9 cellular contexts compared by ENCODE assay signal in the genomic region with DNA sequence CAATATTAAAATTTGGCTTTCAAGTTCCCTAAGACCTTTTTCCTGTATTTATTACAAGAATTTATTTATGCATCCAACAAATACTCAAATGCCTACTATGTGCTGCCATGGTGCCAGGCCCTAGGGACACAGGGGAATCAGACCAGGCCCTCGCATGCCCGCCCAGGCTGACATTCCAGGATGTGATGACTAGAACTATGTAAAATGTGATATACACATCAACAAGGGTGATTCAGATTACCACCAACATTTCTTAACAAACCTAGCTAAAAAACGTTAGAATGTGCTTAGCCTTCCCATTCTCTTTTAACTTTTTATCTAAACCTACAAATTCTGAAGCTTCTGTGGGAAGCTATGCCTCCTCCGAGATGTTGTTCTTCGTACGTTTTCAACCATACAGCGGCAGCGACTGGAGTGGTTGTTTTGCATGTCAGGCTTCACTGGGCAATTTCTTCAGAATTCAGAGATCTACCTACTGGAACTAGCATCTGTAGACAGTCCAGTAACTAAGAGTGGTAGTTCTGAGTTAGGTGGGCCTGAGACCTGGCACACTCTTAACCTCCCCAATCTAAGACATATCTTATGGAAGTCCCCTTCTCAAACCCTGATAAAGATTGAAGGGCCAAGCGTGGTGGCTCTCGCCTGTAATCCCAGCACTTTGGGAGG. TPM values are rescaled to one million over a fixed set of nuclear protein-coding genes. Genes with fewer than 3 reads are reported as not detected.
DNase-seq lines count a peak whose midpoint lies in the region; ATAC-seq and TF ChIP-seq lines count a peak whose summit lies in the region.
"Had no signal": no experiment of that assay in that cellular context is flagged by ENCODE, and none has a peak within 500 bp of the region (broad histone marks: within the 10 kb centered on the region; RNA-seq: fewer than 3 reads in every experiment).

No MANE protein-coding gene starts in this region.

- POLR2A ChIA-PET in CD4-positive, alpha-beta memory T cell (lab: Charles Lee; ENCODE audit: partially characterized antibody): no interaction called here

- H3K27ac ChIP-seq in osteoblast (ENCODE audit: low read depth, low read length): peak overlapping the region; percentile 97
- no peak overlapping the region for H3K27ac ChIP-seq in CD4-positive, alpha-beta memory T cell (ENCODE audit: low read depth, low read length)
- H3K27ac ChIP-seq: neutrophil had no signal

- H2AFZ ChIP-seq in osteoblast (ENCODE audit: low read length): no peak overlapping the region

- TF ChIP-seq CTCF in cardiac fibroblast (IDR thresholded peaks at IDR 0.05; ENCODE audit: low read depth, low read length) (no peak), osteoblast (IDR thresholded peaks at IDR 0.05; ENCODE audit: extremely low read depth, low read depth, low read length) (no peak)

- H3K4me3 Mint-ChIP-seq in CD4-positive, alpha-beta memory T cell: no peak overlapping the region

- H3K36me3 Mint-ChIP-seq in activated naive CD4-positive, alpha-beta T cell treated with anti-CD3 and anti-CD28 coated beads, Interleukin-2, amount 50 U/mL, for 72 hours: no peaks in the 10 kb centered on the region
- peaks cover 0 to 10% of the 10 kb centered on the region in 2 donors for H3K36me3 Mint-ChIP-seq in CD4-positive, alpha-beta memory T cell

- DNase-seq in cardiac fibroblast (ENCODE audit: low read depth in 2 of 2) (peak; percentile 81 to 95), osteoblast (ENCODE audit: insufficient read length, low spot score, missing footprints) (peak; percentile 93), ureter (ENCODE audit: low spot score) (no peak), DMS53 treated with DMSO at 0.1 percent for 48 hours (lab: John Stamatoyannopoulos, UW; ENCODE audit: unreplicated experiment) (no peak)
- DNase-seq in activated naive CD4-positive, alpha-beta T cell treated with anti-CD3 and anti-CD28 coated beads, Interleukin-2, amount 50 U/mL, for 72 hours (ENCODE audit: low spot score in 2 of 2): no peak
- DNase-seq in CD4-positive, alpha-beta memory T cell: no peak

- peaks cover 50% of the 10 kb centered on the region for H3K4me1 ChIP-seq in osteoblast (ENCODE audit: insufficient read depth, low read length)
- H3K4me1 ChIP-seq in CD4-positive, alpha-beta memory T cell (ENCODE audit: insufficient read depth, low read length): no peaks in the 10 kb centered on the region

- H4K20me1 ChIP-seq in osteoblast (ENCODE audit: insufficient read depth, low read length): no peaks in the 10 kb centered on the region

- peaks cover 4% of the 10 kb centered on the region for H3K36me3 ChIP-seq in osteoblast (ENCODE audit: insufficient read depth, low read length)
- no peaks in the 10 kb centered on the region for H3K36me3 ChIP-seq in CD4-positive, alpha-beta memory T cell (ENCODE audit: insufficient read depth, low read length)
- H3K36me3 ChIP-seq: neutrophil had no signal

- H3K4me3 ChIP-seq in cardiac fibroblast (replicated peaks in 1 of 2; ENCODE audit: low read depth in 2 of 2, low read length in 2 of 2): no peak overlapping the region
- H3K4me3 ChIP-seq in osteoblast (ENCODE audit: insufficient read depth, low read length): peak overlapping the region; percentile 24
- no peak overlapping the region for H3K4me3 ChIP-seq in CD4-positive, alpha-beta memory T cell (ENCODE audit: low read length in 2 of 2)

- ATAC-seq in GM19023 (IDR thresholded peaks at IDR 0.05; ENCODE audit: unreplicated experiment): peak; percentile 36
- ATAC-seq in HG03378 (IDR thresholded peaks at IDR 0.05; ENCODE audit: unreplicated experiment): peak; percentile 51
- ATAC-seq in activated naive CD4-positive, alpha-beta T cell treated with anti-CD3 and anti-CD28 coated beads, Interleukin-2, amount 50 U/mL, for 72 hours: no peak

- H3K27me3 ChIP-seq in osteoblast (ENCODE audit: insufficient read depth, low read length): no peaks in the 10 kb centered on the region
- no peaks in the 10 kb centered on the region for H3K27me3 ChIP-seq in CD4-positive, alpha-beta memory T cell (ENCODE audit: insufficient read depth, low read length)
- H3K27me3 ChIP-seq: neutrophil had no signal

- peaks cover 81% of the 10 kb centered on the region for H3K79me2 ChIP-seq in osteoblast (ENCODE audit: insufficient read depth, low read length)

- peaks cover 10 to 39% (median 22%) of the 10 kb centered on the region in 4 donors for H3K4me1 Mint-ChIP-seq in CD4-positive, alpha-beta memory T cell

- H3K4me2 ChIP-seq in osteoblast (ENCODE audit: insufficient read depth, low read length): peak overlapping the region; percentile 55

- no peak overlapping the region for H3K27ac Mint-ChIP-seq in activated naive CD4-positive, alpha-beta T cell treated with anti-CD3 and anti-CD28 coated beads, Interleukin-2, amount 50 U/mL, for 72 hours
- peak overlapping the region in 2 of 7 donors; percentile 4 to 44 for H3K27ac Mint-ChIP-seq in CD4-positive, alpha-beta memory T cell

- H3K27me3 Mint-ChIP-seq in CD4-positive, alpha-beta memory T cell: no peaks in the 10 kb centered on the region

- no peaks in the 10 kb centered on the region for H3K9me3 Mint-ChIP-seq in activated naive CD4-positive, alpha-beta T cell treated with anti-CD3 and anti-CD28 coated beads, Interleukin-2, amount 50 U/mL, for 72 hours
- H3K9me3 Mint-ChIP-seq in CD4-positive, alpha-beta memory T cell: no peaks in the 10 kb centered on the region

- H3K9me3 ChIP-seq in osteoblast (ENCODE audit: low read depth, low read length): no peaks in the 10 kb centered on the region
- no peaks in the 10 kb centered on the region for H3K9me3 ChIP-seq in CD4-positive, alpha-beta memory T cell (ENCODE audit: control insufficient read depth in 1 of 2, low read length in 2 of 2)
- H3K9me3 ChIP-seq: neutrophil had no signal

- CTCF ChIA-PET in CD4-positive, alpha-beta memory T cell (lab: Charles Lee; ENCODE audit: partially characterized antibody): no interaction called here

- intact Hi-C loops in CD4-positive, alpha-beta memory T cell (cut with micrococcal nuclease): no loop called here

RNA-seq across cellular contexts. Expression of gene GNA12, which starts 22.1 kb away (rescaled TPM):
- total RNA-seq in osteoblast: 27.1 and 32.7 TPM in 2 replicates
- total RNA-seq in ureter: 41.8 TPM
- 10 to 100 TPM; 16.7 to 19.8 TPM for total RNA-seq in activated naive CD4-positive, alpha-beta T cell treated with anti-CD3 and anti-CD28 coated beads, Interleukin-2, amount 50 U/mL, for 72 hours
- 10 to 100 TPM; 14.9 to 16.6 TPM for total RNA-seq in CD4-positive, alpha-beta memory T cell
- 10 to 100 TPM in 1 of 2 donors, 1 to 10 TPM in 1; 4.4 to 10.2 TPM for polyA plus RNA-seq in CD4-positive, alpha-beta memory T cell

Comparison
In these comparisons a context has a peak if more than half of its experiments do, and no peak if none do; other contexts are left out.
1. ATAC-seq: peak in GM19023 (single experiment) and HG03378 (single experiment); none in activated naive CD4-positive, alpha-beta T cell treated with anti-CD3 and anti-CD28 coated beads, Interleukin-2, amount 50 U/mL, for 72 hours (0 of 2).
2. DNase-seq: peak in cardiac fibroblast (2 of 2) and osteoblast (single experiment); none in ureter (single experiment), activated naive CD4-positive, alpha-beta T cell treated with anti-CD3 and anti-CD28 coated beads, Interleukin-2, amount 50 U/mL, for 72 hours (0 of 2), CD4-positive, alpha-beta memory T cell (0 of 5) and DMS53 treated with DMSO at 0.1 percent for 48 hours (single experiment).